In genomic region chr18:38972571-38972970, GRCh38 we compare ENCODE assay signal across 17 cellular contexts.
A peak's percentile ranks its signal among the peaks of the same experiment; 100 is the strongest.
DNase-seq lines count a peak whose midpoint lies in the region; ATAC-seq, FAIRE-seq and TF ChIP-seq lines count a peak whose summit lies in the region.
"Had no signal": no experiment of that assay in that cellular context is flagged by ENCODE, and none has a peak within 500 bp of the region (broad histone marks: within the 10 kb centered on the region; RNA-seq: fewer than 3 reads in every experiment).

No MANE protein-coding gene starts in this region.

- H3K9ac ChIP-seq in astrocyte (ENCODE audit: low read length): no peak overlapping the region
- no peak overlapping the region for H3K9ac ChIP-seq in endodermal cell (ENCODE audit: extremely low read depth, low read length, poor library complexity, severe bottlenecking)
- no peak overlapping the region for H3K9ac ChIP-seq in trophoblast cell (ENCODE audit: low read length)
- H3K9ac ChIP-seq in GM23248: no peak overlapping the region
- H3K9ac ChIP-seq: BLaER1 treated with 17β-estradiol and CSF1 and Interleukin-3, amounts not matched to agents 10 nM and 100 nM had no signal

- H3K4ac ChIP-seq in trophoblast cell (ENCODE audit: low read depth, low read length): no peak overlapping the region

- no peak overlapping the region for H2AFZ ChIP-seq in astrocyte (ENCODE audit: low read depth, low read length)
- no peak overlapping the region for H2AFZ ChIP-seq in trophoblast cell (ENCODE audit: insufficient read depth, low read length, poor library complexity)
- no peak overlapping the region for H2AFZ ChIP-seq in GM23248

- no peak for DNase-seq in astrocyte (ENCODE audit: low read depth)
- no peak for DNase-seq in endodermal cell
- DNase-seq in trophoblast cell: peak; percentile 52 to 87
- no peak for DNase-seq in GM23248
- DNase-seq in gastrocnemius medialis: no peak
- DNase-seq in left ventricle myocardium inferior: no peak
- DNase-seq: Calu3; CD8-positive, alpha-beta T cell; DMS79 treated with DMSO at 0.1 percent for 48 hours; GF-D8; GOT3; H7; HFFc6 had no signal

- H4K91ac ChIP-seq in trophoblast cell (ENCODE audit: low read depth, low read length): no peak overlapping the region

- no peak overlapping the region for H2BK120ac ChIP-seq in trophoblast cell (ENCODE audit: insufficient read depth, low read length, poor library complexity)

- H3K27me3 ChIP-seq in astrocyte (ENCODE audit: insufficient read depth, low read length) (no peaks in the 10 kb centered on the region), endodermal cell (ENCODE audit: control insufficient read depth, insufficient read depth, low read length, poor library complexity, severe bottlenecking) (no peaks in the 10 kb centered on the region), trophoblast cell (ENCODE audit: insufficient read depth, low read length) (no peaks in the 10 kb centered on the region), GM23248 (replicated peaks; ENCODE audit: insufficient read depth) (no peaks in the 10 kb centered on the region), gastrocnemius medialis (no peaks in the 10 kb centered on the region), left ventricle myocardium inferior (ENCODE audit: low read depth) (no peaks in the 10 kb centered on the region)
- H3K27me3 ChIP-seq: BLaER1 treated with 17β-estradiol and CSF1 and Interleukin-3, amounts not matched to agents 10 nM and 100 nM had no signal

- H3K9me3 ChIP-seq in astrocyte (ENCODE audit: insufficient read depth, low read depth, low read length): no peaks in the 10 kb centered on the region
- no peaks in the 10 kb centered on the region for H3K9me3 ChIP-seq in endodermal cell (ENCODE audit: control insufficient read depth, low read length)
- H3K9me3 ChIP-seq in trophoblast cell (ENCODE audit: insufficient read depth, low read depth, low read length): peaks cover 2% of the 10 kb centered on the region
- no peaks in the 10 kb centered on the region for H3K9me3 ChIP-seq in GM23248 (ENCODE audit: low read depth)
- no peaks in the 10 kb centered on the region for H3K9me3 ChIP-seq in gastrocnemius medialis
- H3K9me3 ChIP-seq in left ventricle myocardium inferior (replicated peaks): peaks cover 33% of the 10 kb centered on the region
- H3K9me3 ChIP-seq: BLaER1 treated with 17β-estradiol and CSF1 and Interleukin-3, amounts not matched to agents 10 nM and 100 nM had no signal

- peaks cover 17% of the 10 kb centered on the region for H3K4me1 Mint-ChIP-seq in astrocyte (ENCODE audit: low read depth, unreplicated experiment)
- peaks cover 22% of the 10 kb centered on the region for H3K4me1 Mint-ChIP-seq in endodermal cell
- H3K4me1 Mint-ChIP-seq: B cell had no signal

- no peak for ATAC-seq in gastrocnemius medialis
- ATAC-seq: CD8-positive, alpha-beta T cell; HCT116 had no signal

- no peaks in the 10 kb centered on the region for H3K9me3 Mint-ChIP-seq in astrocyte (ENCODE audit: unreplicated experiment)
- no peaks in the 10 kb centered on the region for H3K9me3 Mint-ChIP-seq in endodermal cell
- H3K9me3 Mint-ChIP-seq: CD8-positive, alpha-beta T cell had no signal

- H3K18ac ChIP-seq in trophoblast cell (ENCODE audit: low read length): no peak overlapping the region

- TF ChIP-seq CTCF in astrocyte (IDR thresholded peaks at IDR 0.05; ENCODE audit: insufficient read depth, low read depth, low read length): no peak
- no peak for TF ChIP-seq CTCF in endodermal cell (conservative IDR thresholded peaks at IDR 0.05)
- no peak for TF ChIP-seq CTCF in gastrocnemius medialis (IDR thresholded peaks at IDR 0.05 in 4 of 5, conservative IDR thresholded peaks at IDR 0.05 in 1 of 5)
- TF ChIP-seq CTCF in left ventricle myocardium inferior (IDR thresholded peaks at IDR 0.05; ENCODE audit: borderline replicate concordance): no peak

- no peak for FAIRE-seq in astrocyte (lab: Jason Lieb, UNC)
- FAIRE-seq: HTR-8/SVneo had no signal

- no peaks in the 10 kb centered on the region for H3K79me1 ChIP-seq in trophoblast cell (ENCODE audit: low read length)

- no peak overlapping the region for H2BK12ac ChIP-seq in trophoblast cell (ENCODE audit: low read length)

- no peak overlapping the region for H2BK5ac ChIP-seq in trophoblast cell (ENCODE audit: low read depth, low read length, poor library complexity)

- H3K36me3 ChIP-seq in astrocyte (ENCODE audit: insufficient read depth, low read length) (no peaks in the 10 kb centered on the region), endodermal cell (ENCODE audit: control insufficient read depth, insufficient read depth, low read length) (no peaks in the 10 kb centered on the region), trophoblast cell (ENCODE audit: control insufficient read depth in 1 of 2, insufficient read depth in 2 of 2, low read length in 2 of 2) (no peaks in the 10 kb centered on the region), GM23248 (ENCODE audit: low read depth) (no peaks in the 10 kb centered on the region), gastrocnemius medialis (no peaks in the 10 kb centered on the region), left ventricle myocardium inferior (no peaks in the 10 kb centered on the region)
- H3K36me3 ChIP-seq: BLaER1 treated with 17β-estradiol and CSF1 and Interleukin-3, amounts not matched to agents 10 nM and 100 nM had no signal

- H3K4me2 ChIP-seq in astrocyte (ENCODE audit: low read length) (no peak overlapping the region), trophoblast cell (ENCODE audit: low read length) (no peak overlapping the region), GM23248 (ENCODE audit: unreplicated experiment) (no peak overlapping the region)

- no peak overlapping the region for H2AK5ac ChIP-seq in trophoblast cell (ENCODE audit: low read length)

- H3K27ac Mint-ChIP-seq in astrocyte (ENCODE audit: unreplicated experiment) (peak overlapping the region; percentile 66), endodermal cell (no peak overlapping the region)
- H3K27ac Mint-ChIP-seq: B cell; CD8-positive, alpha-beta T cell; HFFc6 had no signal

- TF ChIP-seq POLR2A in gastrocnemius medialis (IDR thresholded peaks at IDR 0.05): no peak

- H4K12ac ChIP-seq in trophoblast cell (ENCODE audit: low read depth, low read length): no peak overlapping the region

- no peak overlapping the region for H4K8ac ChIP-seq in trophoblast cell (ENCODE audit: low read depth, low read length)

- no peak overlapping the region for H3K27ac ChIP-seq in astrocyte (ENCODE audit: low read depth, low read length)
- H3K27ac ChIP-seq in endodermal cell (ENCODE audit: low read depth, low read length): no peak overlapping the region
- no peak overlapping the region for H3K27ac ChIP-seq in trophoblast cell (ENCODE audit: low read depth, low read length)
- no peak overlapping the region for H3K27ac ChIP-seq in GM23248
- no peak overlapping the region for H3K27ac ChIP-seq in gastrocnemius medialis
- H3K27ac ChIP-seq in left ventricle myocardium inferior (replicated peaks): no peak overlapping the region
- H3K27ac ChIP-seq: BLaER1 treated with 17β-estradiol and CSF1 and Interleukin-3, amounts not matched to agents 10 nM and 100 nM had no signal

- intact Hi-C loops in gastrocnemius medialis (cut with DNase I; ENCODE audit: low total_unique reads) (no loop called here), left ventricle myocardium inferior (cut with micrococcal nuclease) (no loop called here)

- H3K4me1 ChIP-seq in astrocyte (ENCODE audit: insufficient read depth, low read length) (no peaks in the 10 kb centered on the region), endodermal cell (ENCODE audit: control insufficient read depth, insufficient read depth, low read length) (peaks cover 7% of the 10 kb centered on the region), trophoblast cell (ENCODE audit: control insufficient read depth in 1 of 2, insufficient read depth in 2 of 2, low read length in 2 of 2) (no peaks in the 10 kb centered on the region), GM23248 (ENCODE audit: insufficient read depth) (no peaks in the 10 kb centered on the region), gastrocnemius medialis (no peaks in the 10 kb centered on the region), left ventricle myocardium inferior (no peaks in the 10 kb centered on the region)

- in situ Hi-C loops in GM23248 (cut with MboI) (no loop called here), gastrocnemius medialis (cut with MboI; ENCODE audit: low sequenced_read_pairs in 4 of 4) (no loop called here)

- no peak overlapping the region for H3K14ac ChIP-seq in trophoblast cell (ENCODE audit: low read length)

- H3K4me3 ChIP-seq in astrocyte (ENCODE audit: insufficient read depth, low read depth, low read length) (no peak overlapping the region), endodermal cell (ENCODE audit: low read length) (peak overlapping the region; percentile 5), trophoblast cell (ENCODE audit: low read depth, low read length) (no peak overlapping the region), GM23248 (no peak overlapping the region), gastrocnemius medialis (no peak overlapping the region), left ventricle myocardium inferior (no peak overlapping the region)
- H3K4me3 ChIP-seq: BLaER1 treated with 17β-estradiol and CSF1 and Interleukin-3, amounts not matched to agents 10 nM and 100 nM had no signal

- WGBS in endodermal cell (ENCODE audit: insufficient coverage in 1 of 2, insufficient read length in 1 of 2), 2 experiments: 91% methylated on average over 1 of the region's 1 CpG; no CpG with 5 or more reads in 1 of the 2 experiments
- WGBS in trophoblast cell (ENCODE audit: extremely low coverage, insufficient coverage, insufficient read length): no CpG with 5 or more reads among the region's 1 CpG
- WGBS in GM23248 (ENCODE audit: low coverage in 1 of 2, low lambda C conversion rate in 2 of 2, missing lambda C conversion rate in 2 of 2), 2 experiments: 39 to 50% methylated on average over 1 of the region's 1 CpG

- H3K79me2 ChIP-seq in astrocyte (ENCODE audit: insufficient read depth, low read length) (no peaks in the 10 kb centered on the region), trophoblast cell (ENCODE audit: control insufficient read depth, insufficient read depth, low read length, poor library complexity) (no peaks in the 10 kb centered on the region), GM23248 (ENCODE audit: insufficient read depth) (no peaks in the 10 kb centered on the region)

- H3F3A ChIP-seq in GM23248 (ENCODE audit: insufficient read depth): no peaks in the 10 kb centered on the region

- no peaks in the 10 kb centered on the region for H3K9me2 ChIP-seq in GM23248 (ENCODE audit: insufficient read depth)

- no peak overlapping the region for H3K23ac ChIP-seq in trophoblast cell (ENCODE audit: low read length)

- H3K36me3 Mint-ChIP-seq in astrocyte (ENCODE audit: low read depth, unreplicated experiment) (no peaks in the 10 kb centered on the region), endodermal cell (ENCODE audit: low read depth) (no peaks in the 10 kb centered on the region)
- H3K36me3 Mint-ChIP-seq: CD8-positive, alpha-beta T cell had no signal

- H4K20me1 ChIP-seq in astrocyte (ENCODE audit: insufficient read depth, low read length): no peaks in the 10 kb centered on the region
- H4K20me1 ChIP-seq in GM23248 (ENCODE audit: insufficient read depth): no peaks in the 10 kb centered on the region
- H4K20me1 ChIP-seq: BLaER1 treated with 17β-estradiol and CSF1 and Interleukin-3, amounts not matched to agents 10 nM and 100 nM had no signal

- no peaks in the 10 kb centered on the region for H3K27me3 Mint-ChIP-seq in astrocyte (ENCODE audit: low read depth, unreplicated experiment)
- peaks cover 5% of the 10 kb centered on the region for H3K27me3 Mint-ChIP-seq in endodermal cell (ENCODE audit: insufficient read depth)
- H3K27me3 Mint-ChIP-seq: B cell had no signal

- H3K4me3 Mint-ChIP-seq in astrocyte (ENCODE audit: unreplicated experiment) (no peak overlapping the region), endodermal cell (no peak overlapping the region)
- H3K4me3 Mint-ChIP-seq: B cell; CD8-positive, alpha-beta T cell; HFFc6 had no signal

Comparison
In these comparisons a context has a peak if more than half of its experiments do, and no peak if none do; other contexts are left out.
1. DNase-seq: peak in trophoblast cell (2 of 2); none in astrocyte (single experiment), endodermal cell (single experiment), GM23248 (single experiment), gastrocnemius medialis (0 of 2) and left ventricle myocardium inferior (single experiment).